9 cellular contexts compared by ENCODE assay signal in the genomic region with DNA sequence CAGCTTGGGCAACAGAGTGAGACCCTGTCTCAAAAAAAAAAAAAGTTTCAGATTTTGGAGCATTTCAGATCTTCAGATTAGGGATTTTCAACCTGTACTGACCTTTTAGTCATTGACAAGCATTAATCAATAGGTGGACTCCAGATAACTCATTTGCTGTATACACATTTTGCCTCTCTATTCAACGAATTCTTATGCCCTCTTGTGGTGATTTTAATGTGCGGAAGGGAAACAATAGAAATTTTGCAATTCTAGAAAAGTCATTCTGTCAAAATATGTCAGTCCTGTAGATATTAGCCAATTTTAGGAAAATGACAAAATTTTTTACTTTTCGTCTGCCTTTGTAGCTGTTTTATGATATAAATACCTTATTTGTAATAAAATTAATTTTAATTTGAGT. TPM values are rescaled to one million over a fixed set of nuclear protein-coding genes. Genes with fewer than 3 reads are reported as not detected.
DNase-seq lines count a peak whose midpoint lies in the region; ATAC-seq and TF ChIP-seq lines count a peak whose summit lies in the region.
"Had no signal": no experiment of that assay in that cellular context is flagged by ENCODE, and none has a peak within 500 bp of the region (broad histone marks: within the 10 kb centered on the region; RNA-seq: fewer than 3 reads in every experiment).

No MANE protein-coding gene starts in this region.

- no peak overlapping the region for H4K12ac ChIP-seq in trophoblast cell (ENCODE audit: low read depth, low read length)

- no peak overlapping the region for H3K4me2 ChIP-seq in trophoblast cell (ENCODE audit: low read length)

- no peak overlapping the region for H3K23ac ChIP-seq in trophoblast cell (ENCODE audit: low read length)

- no peak overlapping the region for H4K91ac ChIP-seq in trophoblast cell (ENCODE audit: low read depth, low read length)

- H3K79me1 ChIP-seq in trophoblast cell (ENCODE audit: low read length): peaks cover 11% of the 10 kb centered on the region

- no peak for ATAC-seq in GM19397 (IDR thresholded peaks at IDR 0.05; ENCODE audit: unreplicated experiment)
- no peak for ATAC-seq in heart right ventricle

- H3K9ac ChIP-seq in adipocyte (ENCODE audit: low read length) (no peak overlapping the region), trophoblast cell (ENCODE audit: low read length) (no peak overlapping the region)

- no peak overlapping the region for H3K4ac ChIP-seq in trophoblast cell (ENCODE audit: low read depth, low read length)

- peak; percentile 25 to 42 for DNase-seq in NCI-H2081 (lab: John Stamatoyannopoulos, UW)
- no peak for DNase-seq in NCI-H2081 treated with DMSO at 0.1 percent for 48 hours (lab: John Stamatoyannopoulos, UW)
- DNase-seq in LoVo (ENCODE audit: low spot score): peak; percentile 31
- peak; percentile 13 for DNase-seq in adipocyte (ENCODE audit: low read depth)
- DNase-seq in trophoblast cell: peak in 1 of 2 donors; percentile 86
- no peak for DNase-seq in heart right ventricle
- DNase-seq in NK-92 treated with Interleukin-12 subunit alpha and Interleukin-12 subunit beta, amount 100 ng/mL, for 24 hours (lab: John Stamatoyannopoulos, UW): no peak

- H3K36me3 ChIP-seq in adipocyte (ENCODE audit: control insufficient read depth, insufficient read depth, low read length, severe bottlenecking) (no peaks in the 10 kb centered on the region), trophoblast cell (ENCODE audit: control insufficient read depth in 1 of 2, insufficient read depth in 2 of 2, low read length in 2 of 2) (peaks cover 0 to 2% of the 10 kb centered on the region in 2 experiments), heart right ventricle (no peaks in the 10 kb centered on the region)

- H4K8ac ChIP-seq in trophoblast cell (ENCODE audit: low read depth, low read length): no peak overlapping the region

- H3K27me3 ChIP-seq in adipocyte (replicated peaks; ENCODE audit: control insufficient read depth, insufficient read depth, low read length) (no peaks in the 10 kb centered on the region), trophoblast cell (ENCODE audit: insufficient read depth, low read length) (no peaks in the 10 kb centered on the region), heart right ventricle (no peaks in the 10 kb centered on the region)

- H2BK12ac ChIP-seq in trophoblast cell (ENCODE audit: low read length): peak overlapping the region; percentile 61

- H3K27ac ChIP-seq in trophoblast cell (ENCODE audit: low read depth, low read length): no peak overlapping the region
- no peak overlapping the region for H3K27ac ChIP-seq in heart right ventricle

- H3K14ac ChIP-seq in trophoblast cell (ENCODE audit: low read length): no peak overlapping the region

- TF ChIP-seq CTCF in heart right ventricle (IDR thresholded peaks at IDR 0.05): peak in 2 of 9 donors; percentile 30 to 36

- no CpG with 5 or more reads among the region's 3 CpGs for WGBS in trophoblast cell (ENCODE audit: extremely low coverage, insufficient coverage, insufficient read length)
- 49 to 60% methylated on average over 3 of the region's 3 CpGs for WGBS in heart right ventricle, 2 donors

- intact Hi-C loops in heart right ventricle (cut with DNase I): no loop called here

- H3K4me1 ChIP-seq in adipocyte (ENCODE audit: control insufficient read depth, insufficient read depth, low read length) (no peaks in the 10 kb centered on the region), trophoblast cell (ENCODE audit: control insufficient read depth in 1 of 2, insufficient read depth in 2 of 2, low read length in 2 of 2) (peaks cover 2 to 3% of the 10 kb centered on the region in 2 experiments), heart right ventricle (no peaks in the 10 kb centered on the region)

- no peak overlapping the region for H3K18ac ChIP-seq in trophoblast cell (ENCODE audit: low read length)

- no peak overlapping the region for H2BK120ac ChIP-seq in trophoblast cell (ENCODE audit: insufficient read depth, low read length, poor library complexity)

- no peak overlapping the region for H2AK5ac ChIP-seq in trophoblast cell (ENCODE audit: low read length)

- H3K4me3 ChIP-seq in adipocyte (ENCODE audit: low read length) (no peak overlapping the region), trophoblast cell (ENCODE audit: low read depth, low read length) (no peak overlapping the region), heart right ventricle (no peak overlapping the region)

- H3K9me3 ChIP-seq in adipocyte (ENCODE audit: control insufficient read depth, low read length): no peaks in the 10 kb centered on the region
- H3K9me3 ChIP-seq in trophoblast cell (ENCODE audit: insufficient read depth, low read depth, low read length): no peaks in the 10 kb centered on the region
- H3K9me3 ChIP-seq in heart right ventricle: peaks cover 0 to 10% (median 0%) of the 10 kb centered on the region in 11 donors

- H2AFZ ChIP-seq in trophoblast cell (ENCODE audit: insufficient read depth, low read length, poor library complexity): no peak overlapping the region

- H3K79me2 ChIP-seq in trophoblast cell (ENCODE audit: control insufficient read depth, insufficient read depth, low read length, poor library complexity): no peaks in the 10 kb centered on the region

- peak overlapping the region; percentile 8 for H2BK5ac ChIP-seq in trophoblast cell (ENCODE audit: low read depth, low read length, poor library complexity)

RNA-seq across cellular contexts. Expression of a gene that starts 11.6 kb away (rescaled TPM):
- not detected in 2 replicates for polyA plus RNA-seq in trophoblast cell (2013)
- not detected for total RNA-seq in heart right ventricle
- polyA plus RNA-seq in heart right ventricle: not detected
- polyA plus RNA-seq: esophagus had no signal

RNA-seq across cellular contexts. Expression of a gene that starts 27.6 kb away (rescaled TPM):
- polyA plus RNA-seq in trophoblast cell (2013): 0.12 and 0.18 TPM in 2 replicates
- under 1 TPM in 3 of 10 donors, not detected in 7; 0.05 to 0.44 (median 0.22) TPM for total RNA-seq in heart right ventricle
- polyA plus RNA-seq in heart right ventricle: under 1 TPM in 1 of 2 donors, not detected in 1; under 0.01 TPM

RNA-seq across cellular contexts. Expression of a gene that starts 28.9 kb away (rescaled TPM):
- not detected in 2 replicates for polyA plus RNA-seq in trophoblast cell (2013)
- total RNA-seq in heart right ventricle: not detected
- not detected for polyA plus RNA-seq in heart right ventricle
- polyA plus RNA-seq: esophagus had no signal

RNA-seq across cellular contexts. Expression of a gene that starts 40.3 kb away (rescaled TPM):
- polyA plus RNA-seq in trophoblast cell (2013): not detected in 2 replicates
- under 1 TPM in 1 of 10 donors, not detected in 9; 0.02 TPM for total RNA-seq in heart right ventricle
- polyA plus RNA-seq in heart right ventricle: under 1 TPM in 1 of 2 donors, not detected in 1; under 0.01 TPM
- polyA plus RNA-seq: esophagus had no signal

Comparison
In these comparisons a context has a peak if more than half of its experiments do, and no peak if none do; other contexts are left out.
1. DNase-seq: peak in NCI-H2081 (2 of 2), LoVo (single experiment) and adipocyte (single experiment); none in NCI-H2081 treated with DMSO at 0.1 percent for 48 hours (single experiment), heart right ventricle (0 of 2) and NK-92 treated with Interleukin-12 subunit alpha and Interleukin-12 subunit beta, amount 100 ng/mL, for 24 hours (single experiment).